In genomic region chr1:100943533-100943932, GRCh38 we compare ENCODE assay signal across 26 cellular contexts. TPM values are rescaled to one million over a fixed set of nuclear protein-coding genes. Genes with fewer than 3 reads are reported as not detected.
DNase-seq lines count a peak whose midpoint lies in the region; ATAC-seq and TF ChIP-seq lines count a peak whose summit lies in the region.
"Had no signal": no experiment of that assay in that cellular context is flagged by ENCODE, and none has a peak within 500 bp of the region (broad histone marks: within the 10 kb centered on the region; RNA-seq: fewer than 3 reads in every experiment).

No MANE protein-coding gene starts in this region.

- TF ChIP-seq CTCF in CD8-positive, alpha-beta T cell (IDR thresholded peaks at IDR 0.05), result no peak

- no peak overlapping the region for H3K4me3 ChIP-seq in CD4-positive, CD25-positive, alpha-beta regulatory T cell (ENCODE audit: low read depth, low read length)
- H3K4me3 ChIP-seq in CD8-positive, alpha-beta T cell (ENCODE audit: low read depth, low read length), result no peak overlapping the region
- no peak overlapping the region for H3K4me3 ChIP-seq in naive thymus-derived CD4-positive, alpha-beta T cell (ENCODE audit: low read length)
- H3K4me3 ChIP-seq: breast epithelium, colonic mucosa, left lung had no signal

- peak overlapping the region; percentile 15 for H3K27ac ChIP-seq in CD4-positive, CD25-positive, alpha-beta regulatory T cell (ENCODE audit: insufficient read depth, low read length, poor library complexity, severe bottlenecking)
- no peak overlapping the region for H3K27ac ChIP-seq in CD8-positive, alpha-beta T cell (ENCODE audit: low read depth, low read length)
- H3K27ac ChIP-seq in naive thymus-derived CD4-positive, alpha-beta T cell (ENCODE audit: low read depth, low read length), result peak overlapping the region; percentile 56
- H3K27ac ChIP-seq: breast epithelium, colonic mucosa, foreskin keratinocyte, left lung, parathyroid adenoma had no signal

- no peak for DNase-seq in CD4-positive, CD25-positive, alpha-beta regulatory T cell
- DNase-seq in CD8-positive, alpha-beta T cell, result no peak
- no peak for DNase-seq in T-cell
- DNase-seq in naive thymus-derived CD4-positive, alpha-beta T cell, result no peak
- DNase-seq in SIG-M5 (lab: John Stamatoyannopoulos, UW), result no peak
- no peak for DNase-seq in nucleus accumbens (lab: John Stamatoyannopoulos, UW)
- DNase-seq: activated CD4-positive, alpha-beta T cell treated with anti-CD3 and anti-CD28 coated beads for 4 hours; amniotic stem cell; colonic mucosa; effector memory CD4-positive, alpha-beta T cell; foreskin keratinocyte; GF-D8; left lung; naive B cell; NCI-H1105; NCI-H2029; NCI-H2227 treated with DMSO at 0.1 percent for 48 hours; right cardiac atrium; RPMI8226; stimulated activated CD4-positive, alpha-beta T cell treated with anti-CD3 and anti-CD28 coated beads, Interleukin-12 subunit alpha, Interleukin-12 subunit beta, amount 100 ng/mL, for 4 hours; stimulated activated CD4-positive, alpha-beta T cell treated with anti-CD3 and anti-CD28 coated beads, Interleukin-4, amount 100 ng/mL, for 4 hours had no signal

- H3K27me3 Mint-ChIP-seq in CD4-positive, CD25-positive, alpha-beta regulatory T cell, result no peaks in the 10 kb centered on the region
- H3K27me3 Mint-ChIP-seq in CD8-positive, alpha-beta T cell (ENCODE audit: low read depth), result no peaks in the 10 kb centered on the region
- no peaks in the 10 kb centered on the region for H3K27me3 Mint-ChIP-seq in T-cell
- peaks cover 0 to 2% (median 0%) of the 10 kb centered on the region in 5 donors for H3K27me3 Mint-ChIP-seq in naive thymus-derived CD4-positive, alpha-beta T cell
- H3K27me3 Mint-ChIP-seq: activated T-helper 17 cell treated with anti-CD3 and anti-CD28 coated beads, Interleukin-2, amount 50 U/mL, for 72 hours; naive B cell had no signal

- H3K9me3 ChIP-seq in CD4-positive, CD25-positive, alpha-beta regulatory T cell (ENCODE audit: control insufficient read depth in 2 of 2, low read length in 2 of 2), result peaks cover 8 to 14% of the 10 kb centered on the region in 2 experiments
- no peaks in the 10 kb centered on the region for H3K9me3 ChIP-seq in CD8-positive, alpha-beta T cell (ENCODE audit: low read length)
- peaks cover 0 to 6% (median 0%) of the 10 kb centered on the region in 3 experiments for H3K9me3 ChIP-seq in naive thymus-derived CD4-positive, alpha-beta T cell (ENCODE audit: control insufficient read depth in 2 of 3, low read length in 3 of 3)
- H3K9me3 ChIP-seq: breast epithelium, colonic mucosa, left lung had no signal

- no peaks in the 10 kb centered on the region for H3K27me3 ChIP-seq in CD4-positive, CD25-positive, alpha-beta regulatory T cell (ENCODE audit: control insufficient read depth, insufficient read depth, low read length)
- no peaks in the 10 kb centered on the region for H3K27me3 ChIP-seq in CD8-positive, alpha-beta T cell (ENCODE audit: insufficient read depth, low read length)
- H3K27me3 ChIP-seq in naive thymus-derived CD4-positive, alpha-beta T cell (ENCODE audit: control insufficient read depth in 2 of 2, insufficient read depth in 2 of 2, low read length in 2 of 2), result no peaks in the 10 kb centered on the region
- H3K27me3 ChIP-seq: breast epithelium, colonic mucosa, foreskin keratinocyte, left lung had no signal

- peak overlapping the region; percentile 76 to 85 (median 83) for H3K27ac Mint-ChIP-seq in CD4-positive, CD25-positive, alpha-beta regulatory T cell
- H3K27ac Mint-ChIP-seq in CD8-positive, alpha-beta T cell, result peak overlapping the region; percentile 90
- H3K27ac Mint-ChIP-seq in T-cell, result peak overlapping the region; percentile 94 to 96
- peak overlapping the region in 8 of 9 donors; percentile 88 to 99 (median 96) for H3K27ac Mint-ChIP-seq in naive thymus-derived CD4-positive, alpha-beta T cell

- intact Hi-C loops in CD8-positive, alpha-beta T cell (cut with DNase I, micrococcal nuclease), result loop anchor here in 1 of 2 experiments (2.0 kb wide), 2 partner anchors 13 to 15 kb away; no protein-coding TSS in a partner anchor
- intact Hi-C loops in naive thymus-derived CD4-positive, alpha-beta T cell (cut with micrococcal nuclease), result no loop called here

- peaks cover 12% of the 10 kb centered on the region for H3K36me3 ChIP-seq in CD4-positive, CD25-positive, alpha-beta regulatory T cell (ENCODE audit: control insufficient read depth, insufficient read depth, low read length)
- H3K36me3 ChIP-seq in CD8-positive, alpha-beta T cell (ENCODE audit: insufficient read depth, low read length), result no peaks in the 10 kb centered on the region
- peaks cover 0 to 4% (median 0%) of the 10 kb centered on the region in 3 experiments for H3K36me3 ChIP-seq in naive thymus-derived CD4-positive, alpha-beta T cell (ENCODE audit: control insufficient read depth in 2 of 3, insufficient read depth in 3 of 3, low read length in 3 of 3)
- H3K36me3 ChIP-seq: breast epithelium, colonic mucosa had no signal

- CTCF ChIA-PET in CD8-positive, alpha-beta T cell (lab: Charles Lee), result interaction anchor here (1.0 to 2.9 kb wide), 2 partner anchors 11 to 16 kb away, joined by 4 to 14 read pairs; no protein-coding TSS in a partner anchor
- CTCF ChIA-PET in T-cell (lab: Charles Lee), result no interaction called here
- CTCF ChIA-PET in naive thymus-derived CD4-positive, alpha-beta T cell (lab: Charles Lee), result interaction anchor here (0.6 to 1.3 kb wide), 3 partner anchors 18 to 34 kb away, joined by 3 to 4 read pairs (median 3); no protein-coding TSS in a partner anchor

- peaks cover 18% of the 10 kb centered on the region for H3K4me1 ChIP-seq in CD4-positive, CD25-positive, alpha-beta regulatory T cell (ENCODE audit: control insufficient read depth, insufficient read depth, low read length, poor library complexity, severe bottlenecking)
- peaks cover 38% of the 10 kb centered on the region for H3K4me1 ChIP-seq in CD8-positive, alpha-beta T cell (ENCODE audit: insufficient read depth, low read length)
- peaks cover 8 to 38% of the 10 kb centered on the region in 2 donors for H3K4me1 ChIP-seq in naive thymus-derived CD4-positive, alpha-beta T cell (ENCODE audit: control insufficient read depth in 2 of 2, insufficient read depth in 2 of 2, low read length in 2 of 2)
- H3K4me1 ChIP-seq: breast epithelium, colonic mucosa had no signal

- peaks cover 69% of the 10 kb centered on the region for H3K36me3 Mint-ChIP-seq in CD4-positive, CD25-positive, alpha-beta regulatory T cell
- H3K36me3 Mint-ChIP-seq in CD8-positive, alpha-beta T cell, result peaks cover 78% of the 10 kb centered on the region
- H3K36me3 Mint-ChIP-seq in T-cell, result peaks cover 86% of the 10 kb centered on the region
- H3K36me3 Mint-ChIP-seq in naive thymus-derived CD4-positive, alpha-beta T cell, result peaks cover 39 to 82% (median 70%) of the 10 kb centered on the region in 5 donors

- POLR2A ChIA-PET in CD8-positive, alpha-beta T cell (lab: Charles Lee), result interaction anchor here (1.3 kb wide), 1 partner anchor 108 kb away, joined by 3 read pairs; no protein-coding TSS in a partner anchor
- POLR2A ChIA-PET in T-cell (lab: Charles Lee), result interaction anchor here (0.6 to 1.0 kb wide), 3 partner anchors 37 to 656 kb away, joined by 3 to 4 read pairs (median 3); no protein-coding TSS in a partner anchor
- POLR2A ChIA-PET in naive thymus-derived CD4-positive, alpha-beta T cell (lab: Charles Lee), result interaction anchor here (0.5 to 5.4 kb wide), 8 partner anchors 8 to 414 kb away, joined by 3 to 46 read pairs (median 16); partner anchors contain the start of gene S1PR1

- peaks cover 0 to 36% (median 21%) of the 10 kb centered on the region in 7 donors for H3K9me3 Mint-ChIP-seq in CD4-positive, CD25-positive, alpha-beta regulatory T cell
- H3K9me3 Mint-ChIP-seq in CD8-positive, alpha-beta T cell, result peaks cover 25% of the 10 kb centered on the region
- peaks cover 13 to 54% (median 21%) of the 10 kb centered on the region in 3 donors for H3K9me3 Mint-ChIP-seq in T-cell
- H3K9me3 Mint-ChIP-seq in naive thymus-derived CD4-positive, alpha-beta T cell, result peaks cover 17 to 53% (median 42%) of the 10 kb centered on the region in 11 donors

- peak overlapping the region in 2 of 4 donors; percentile 16 to 22 for H3K4me3 Mint-ChIP-seq in CD4-positive, CD25-positive, alpha-beta regulatory T cell
- H3K4me3 Mint-ChIP-seq in CD8-positive, alpha-beta T cell, result peak overlapping the region; percentile 9
- peak overlapping the region in 1 of 3 donors; percentile 61 for H3K4me3 Mint-ChIP-seq in T-cell
- H3K4me3 Mint-ChIP-seq in naive thymus-derived CD4-positive, alpha-beta T cell, result peak overlapping the region in 9 of 10 donors; percentile 3 to 82 (median 64)
- H3K4me3 Mint-ChIP-seq: activated T-helper 17 cell treated with anti-CD3 and anti-CD28 coated beads, Interleukin-2, amount 50 U/mL, for 72 hours; stimulated activated naive CD8-positive, alpha-beta T cell treated with anti-CD3 and anti-CD28 coated beads, Interleukin-15, Interleukin-2, amounts not matched to agents 100 ng/mL and 50 ng/mL, for 24 hours had no signal

- peaks cover 26 to 74% (median 48%) of the 10 kb centered on the region in 4 donors for H3K4me1 Mint-ChIP-seq in CD4-positive, CD25-positive, alpha-beta regulatory T cell
- peaks cover 56% of the 10 kb centered on the region for H3K4me1 Mint-ChIP-seq in CD8-positive, alpha-beta T cell (ENCODE audit: low read depth)
- H3K4me1 Mint-ChIP-seq in T-cell, result peaks cover 64 to 73% (median 70%) of the 10 kb centered on the region in 3 donors
- H3K4me1 Mint-ChIP-seq in naive thymus-derived CD4-positive, alpha-beta T cell, result peaks cover 40 to 80% (median 75%) of the 10 kb centered on the region in 7 donors

- ATAC-seq in CD4-positive, CD25-positive, alpha-beta regulatory T cell (ENCODE audit: low read depth in 2 of 2), result no peak
- no peak for ATAC-seq in CD8-positive, alpha-beta T cell
- peak in 1 of 4 experiments; percentile 19 for ATAC-seq in T-cell (replicated peaks in 1 of 4)
- no peak for ATAC-seq in naive thymus-derived CD4-positive, alpha-beta T cell
- ATAC-seq in GM18868 (IDR thresholded peaks at IDR 0.05; ENCODE audit: unreplicated experiment), result no peak
- ATAC-seq: activated T-helper 17 cell treated with anti-CD3 and anti-CD28 coated beads, Interleukin-2, amount 50 U/mL, for 72 hours; foreskin keratinocyte; left lung; right cardiac atrium had no signal

RNA-seq across cellular contexts. Expression of gene SLC30A7, which starts 47.6 kb away (rescaled TPM):
- 29.1 TPM for total RNA-seq in CD4-positive, CD25-positive, alpha-beta regulatory T cell
- 10 to 100 TPM; 12.8 to 16.8 (median 13.9) TPM for polyA plus RNA-seq in CD4-positive, CD25-positive, alpha-beta regulatory T cell
- 10 to 100 TPM; 18.8 to 20.2 TPM for total RNA-seq in CD8-positive, alpha-beta T cell
- 10 to 100 TPM; 28.8 to 44.1 (median 36.9) TPM for total RNA-seq in T-cell
- total RNA-seq in naive thymus-derived CD4-positive, alpha-beta T cell, result 10 to 100 TPM; 29.9 to 44.5 (median 38.8) TPM
- polyA plus RNA-seq in naive thymus-derived CD4-positive, alpha-beta T cell, result 10 to 100 TPM in 1 of 2 donors, 1 to 10 TPM in 1; 9.0 to 12.9 TPM

RNA-seq across cellular contexts. Expression of gene EXTL2, which starts 48.9 kb away (rescaled TPM):
- total RNA-seq in CD4-positive, CD25-positive, alpha-beta regulatory T cell, result 1.6 TPM
- 1 to 10 TPM in 2 of 4 donors, under 1 TPM in 2; 0.91 to 2.7 (median 1.3) TPM for polyA plus RNA-seq in CD4-positive, CD25-positive, alpha-beta regulatory T cell
- total RNA-seq in CD8-positive, alpha-beta T cell, result 1 to 10 TPM; 1.2 to 2.1 TPM
- 1 to 10 TPM; 2.4 to 4.1 (median 2.7) TPM for total RNA-seq in T-cell
- total RNA-seq in naive thymus-derived CD4-positive, alpha-beta T cell, result 1 to 10 TPM; 1.5 to 4.6 (median 3.2) TPM
- 1 to 10 TPM; 2.3 to 3.7 TPM for polyA plus RNA-seq in naive thymus-derived CD4-positive, alpha-beta T cell

Comparison
In these comparisons a context has a peak if more than half of its experiments do, and no peak if none do; other contexts are left out.
1. CTCF ChIA-PET loops: an anchor here in CD8-positive, alpha-beta T cell (1.0 to 2.9 kb wide) and naive thymus-derived CD4-positive, alpha-beta T cell (0.6 to 1.3 kb wide); none called in T-cell.